ENCODE assay signal across 13 cellular contexts in genomic region chr18:76461692-76462325, GRCh38. TPM values are rescaled to one million over a fixed set of nuclear protein-coding genes. Genes with fewer than 3 reads are reported as not detected.
DNase-seq lines count a peak whose midpoint lies in the region; ATAC-seq and TF ChIP-seq lines count a peak whose summit lies in the region.
"Had no signal": no experiment of that assay in that cellular context is flagged by ENCODE, and none has a peak within 500 bp of the region (broad histone marks: within the 10 kb centered on the region; RNA-seq: fewer than 3 reads in every experiment).

No MANE protein-coding gene starts in this region.

- H3K9me3 Mint-ChIP-seq in HFFc6, result no peaks in the 10 kb centered on the region
- H3K9me3 Mint-ChIP-seq: CD4-positive, CD25-positive, alpha-beta regulatory T cell had no signal

- DNase-seq in HFFc6, result no peak
- DNase-seq in esophagus muscularis mucosa (ENCODE audit: extremely low spot score), result peak; percentile 90
- DNase-seq in NCI-H526 treated with DMSO at 0.1 percent for 48 hours (lab: John Stamatoyannopoulos, UW), result no peak
- no peak for DNase-seq in Ammon's horn (ENCODE audit: low spot score)
- DNase-seq: CD4-positive, CD25-positive, alpha-beta regulatory T cell; HCEC 1CT; NCI-H187; NCI-H345; NCI-H69; SHP77 had no signal

- H3K4me1 ChIP-seq in BLaER1 (peaks cover 53% of the 10 kb centered on the region), esophagus muscularis mucosa (peaks cover 15 to 56% (median 36%) of the 10 kb centered on the region in 4 donors), neutrophil (ENCODE audit: control insufficient read depth in 1 of 2, insufficient read depth in 1 of 2, low read depth in 1 of 2, low read length in 1 of 2) (peaks cover 66 to 78% of the 10 kb centered on the region in 2 experiments)

- peaks cover 34% of the 10 kb centered on the region for H3K36me3 Mint-ChIP-seq in HFFc6 (ENCODE audit: low read depth)
- H3K36me3 Mint-ChIP-seq: CD4-positive, CD25-positive, alpha-beta regulatory T cell had no signal

- peak overlapping the region; percentile 6; the same call in 1 of the 2 replicates for H3K27ac Mint-ChIP-seq in HFFc6
- H3K27ac Mint-ChIP-seq: CD4-positive, CD25-positive, alpha-beta regulatory T cell had no signal

- no peak for TF ChIP-seq POLR2A in esophagus muscularis mucosa (IDR thresholded peaks at IDR 0.05; ENCODE audit: low read depth)

- no peaks in the 10 kb centered on the region; the same call in 1 of the 2 replicates for H3K27me3 Mint-ChIP-seq in HFFc6 (ENCODE audit: insufficient read depth)
- H3K27me3 Mint-ChIP-seq: CD4-positive, CD25-positive, alpha-beta regulatory T cell had no signal

- H3K27ac ChIP-seq in BLaER1 (no peak overlapping the region), esophagus muscularis mucosa (replicated peaks in 1 of 4) (no peak overlapping the region), neutrophil (peak overlapping the region; percentile 91)

- H3K4me3 ChIP-seq in BLaER1 (no peak overlapping the region), esophagus muscularis mucosa (no peak overlapping the region), neutrophil (ENCODE audit: low read depth in 1 of 2, low read length in 1 of 2) (peak overlapping the region in 1 of 2 experiments; percentile 13)

- peaks cover 79% of the 10 kb centered on the region for H3K36me3 ChIP-seq in BLaER1
- peaks cover 0 to 21% (median 9%) of the 10 kb centered on the region in 4 donors for H3K36me3 ChIP-seq in esophagus muscularis mucosa
- H3K36me3 ChIP-seq in neutrophil, result peaks cover 46% of the 10 kb centered on the region

- H3K27me3 ChIP-seq in BLaER1 (no peaks in the 10 kb centered on the region), esophagus muscularis mucosa (no peaks in the 10 kb centered on the region), neutrophil (no peaks in the 10 kb centered on the region)

- no peak for TF ChIP-seq EP300 in esophagus muscularis mucosa (IDR thresholded peaks at IDR 0.05)

- intact Hi-C loops in esophagus muscularis mucosa (cut with DNase I), result no loop called here

- H3K9me3 ChIP-seq in BLaER1 (no peaks in the 10 kb centered on the region), esophagus muscularis mucosa (no peaks in the 10 kb centered on the region), neutrophil (no peaks in the 10 kb centered on the region)

- H3K9ac ChIP-seq in BLaER1, result no peak overlapping the region

- peaks cover 53% of the 10 kb centered on the region for H3K4me1 Mint-ChIP-seq in HFFc6 (ENCODE audit: low read depth)

- peaks cover 100% of the 10 kb centered on the region for H4K20me1 ChIP-seq in BLaER1

- H3K4me3 Mint-ChIP-seq in HFFc6, result no peak overlapping the region
- H3K4me3 Mint-ChIP-seq: CD4-positive, CD25-positive, alpha-beta regulatory T cell had no signal

- TF ChIP-seq CTCF in HFFc6 (IDR thresholded peaks at IDR 0.05) (no peak), esophagus muscularis mucosa (IDR thresholded peaks at IDR 0.05) (no peak), neutrophil (IDR thresholded peaks at IDR 0.05) (no peak)

- WGBS in esophagus muscularis mucosa, result 94% methylated on average over 27 of the region's 27 CpGs

- no peak for ATAC-seq in HG03460 (IDR thresholded peaks at IDR 0.05; ENCODE audit: unreplicated experiment)

- peak overlapping the region; percentile 30; the same call in 1 of the 2 replicates for H3K4me2 ChIP-seq in BLaER1

RNA-seq across cellular contexts. Expression of gene ZNF516, which starts 33.2 kb away (rescaled TPM):
- total RNA-seq in HFFc6 (2021; fragmentation: NEBNext Ultra II Directional; extraction: Animal tissue kit (Norgen Biotek cat#: 25700)), result 10 to 100 TPM; 34.6 to 52.2 (median 42.2) TPM
- total RNA-seq in esophagus muscularis mucosa, result 10 to 100 TPM; 28.5 to 44.9 (median 35.8) TPM
